20 cellular contexts compared by ENCODE assay signal in the genomic region with DNA sequence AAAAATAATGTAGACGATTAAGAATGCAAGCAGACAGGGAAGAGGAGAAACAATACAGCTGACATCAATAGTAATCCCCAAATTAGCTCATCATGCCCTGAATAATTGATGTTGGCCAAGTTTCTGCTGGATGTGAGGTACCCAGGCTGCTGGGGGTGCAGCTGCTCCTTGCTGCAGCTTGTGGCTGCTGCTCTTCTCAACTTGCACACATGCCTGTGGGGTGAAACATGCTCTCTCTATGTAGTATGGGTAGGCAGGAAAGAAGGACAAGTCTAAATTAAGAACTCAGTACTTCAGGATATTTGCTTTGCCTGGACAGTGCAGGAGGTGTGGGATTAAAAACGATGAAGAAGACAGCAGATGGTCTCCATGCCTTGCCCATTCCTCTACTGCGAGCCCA.
"Had no signal": no experiment of that assay in that cellular context is flagged by ENCODE, and none has a peak within 500 bp of the region (broad histone marks: within the 10 kb centered on the region; RNA-seq: fewer than 3 reads in every experiment).

No MANE protein-coding gene starts in this region.

- H3K9me3 ChIP-seq: body of pancreas, gastrocnemius medialis, left ventricle myocardium inferior, ovary, prostate gland, tibial artery had no signal

- DNase-seq: activated CD4-positive, alpha-beta T cell treated with anti-CD3 and anti-CD28 coated beads for 1 hour; activated naive CD4-positive, alpha-beta T cell treated with anti-CD3 and anti-CD28 coated beads for 36 hours; activated T-cell treated with anti-CD3 and anti-CD28 coated beads, Interleukin-2, amount 50 U/mL, for 1 hour; body of pancreas; cortex of kidney; endodermal cell; gastrocnemius medialis; hippocampal formation; left ventricle myocardium inferior; natural killer cell; ovary; stimulated activated CD4-positive, alpha-beta T cell treated with anti-CD3 and anti-CD28 coated beads, Interleukin-2, amount 100 ng/mL, for 24 hours; stimulated activated naive CD8-positive, alpha-beta T cell treated with anti-CD3 and anti-CD28 coated beads, Interleukin-15, amount 100 ng/mL, for 72 hours; T-cell; tibial artery had no signal

- H3K27me3 ChIP-seq: body of pancreas, cardiac muscle cell, gastrocnemius medialis, ovary, tibial artery had no signal

- H3K36me3 ChIP-seq: cardiac muscle cell, gastrocnemius medialis, left ventricle myocardium inferior, ovary, prostate gland, tibial artery had no signal

- ATAC-seq: body of pancreas; gastrocnemius medialis; natural killer cell; stimulated activated effector memory CD8-positive, alpha-beta T cell treated with anti-CD3 and anti-CD28 coated beads, Interleukin-12 subunit alpha, Interleukin-12 subunit beta, amount 100 ng/mL, for 72 hours; stimulated activated naive CD8-positive, alpha-beta T cell treated with anti-CD3 and anti-CD28 coated beads, Interleukin-15, amount 100 ng/mL, for 72 hours; T-cell had no signal

- H3K27ac ChIP-seq: body of pancreas, cardiac muscle cell, gastrocnemius medialis, left ventricle myocardium inferior, ovary, prostate gland, skin epidermis, tibial artery had no signal

- H3K4me1 ChIP-seq: body of pancreas, gastrocnemius medialis, left ventricle myocardium inferior, prostate gland, tibial artery had no signal

- H3K4me3 ChIP-seq: body of pancreas, cardiac muscle cell, gastrocnemius medialis, left ventricle myocardium inferior, ovary, prostate gland, skin epidermis, tibial artery had no signal

- FAIRE-seq: TTC549 had no signal
